2 cellular contexts compared by ENCODE assay signal in the genomic region with DNA sequence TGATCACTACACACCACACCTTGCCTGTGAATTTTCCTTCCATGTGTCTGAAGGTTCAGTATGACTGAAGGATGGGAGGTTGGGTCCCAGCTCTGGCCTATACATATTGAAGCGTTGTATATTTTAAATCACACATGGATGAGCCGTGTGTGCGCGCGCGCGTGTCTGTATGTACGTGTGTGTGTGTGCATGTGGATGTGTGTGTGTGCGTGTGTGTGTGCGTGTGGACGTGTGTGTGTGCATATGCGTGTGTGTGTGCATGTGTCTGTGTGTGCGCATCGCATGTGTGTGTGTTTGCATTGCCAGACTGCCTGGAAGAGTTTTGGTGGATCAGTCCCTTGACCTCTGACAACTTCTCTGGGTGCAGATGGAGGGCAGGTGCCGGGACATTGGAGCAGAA.
TF ChIP-seq lines count a peak whose summit lies in the region.

No MANE protein-coding gene starts in this region.

TF ChIP-seq in HEK293, 187 proteins besides CTCF, POLR2A, EP300 and RAD21:
- TF ChIP-seq ZNF423 (tag by site-specific recombination; IDR thresholded peaks at IDR 0.05) (no peak), WT1 (tag by site-specific recombination; IDR thresholded peaks at IDR 0.05) (no peak), HOXD13 (CRISPR knock-in tag; IDR thresholded peaks at IDR 0.05; ENCODE audit: borderline replicate concordance) (0 out of 2 replicates have a peak, but pooled peaks have one; percentile 22)
- TF ChIP-seq, protein P1, sequence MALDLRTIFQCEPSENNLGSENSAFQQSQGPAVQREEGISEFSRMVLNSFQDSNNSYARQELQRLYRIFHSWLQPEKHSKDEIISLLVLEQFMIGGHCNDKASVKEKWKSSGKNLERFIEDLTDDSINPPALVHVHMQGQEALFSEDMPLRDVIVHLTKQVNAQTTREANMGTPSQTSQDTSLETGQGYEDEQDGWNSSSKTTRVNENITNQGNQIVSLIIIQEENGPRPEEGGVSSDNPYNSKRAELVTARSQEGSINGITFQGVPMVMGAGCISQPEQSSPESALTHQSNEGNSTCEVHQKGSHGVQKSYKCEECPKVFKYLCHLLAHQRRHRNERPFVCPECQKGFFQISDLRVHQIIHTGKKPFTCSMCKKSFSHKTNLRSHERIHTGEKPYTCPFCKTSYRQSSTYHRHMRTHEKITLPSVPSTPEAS (tag by site-specific recombination; IDR thresholded peaks at IDR 0.05) = peak; percentile 99
- TF ChIP-seq, protein P2, sequence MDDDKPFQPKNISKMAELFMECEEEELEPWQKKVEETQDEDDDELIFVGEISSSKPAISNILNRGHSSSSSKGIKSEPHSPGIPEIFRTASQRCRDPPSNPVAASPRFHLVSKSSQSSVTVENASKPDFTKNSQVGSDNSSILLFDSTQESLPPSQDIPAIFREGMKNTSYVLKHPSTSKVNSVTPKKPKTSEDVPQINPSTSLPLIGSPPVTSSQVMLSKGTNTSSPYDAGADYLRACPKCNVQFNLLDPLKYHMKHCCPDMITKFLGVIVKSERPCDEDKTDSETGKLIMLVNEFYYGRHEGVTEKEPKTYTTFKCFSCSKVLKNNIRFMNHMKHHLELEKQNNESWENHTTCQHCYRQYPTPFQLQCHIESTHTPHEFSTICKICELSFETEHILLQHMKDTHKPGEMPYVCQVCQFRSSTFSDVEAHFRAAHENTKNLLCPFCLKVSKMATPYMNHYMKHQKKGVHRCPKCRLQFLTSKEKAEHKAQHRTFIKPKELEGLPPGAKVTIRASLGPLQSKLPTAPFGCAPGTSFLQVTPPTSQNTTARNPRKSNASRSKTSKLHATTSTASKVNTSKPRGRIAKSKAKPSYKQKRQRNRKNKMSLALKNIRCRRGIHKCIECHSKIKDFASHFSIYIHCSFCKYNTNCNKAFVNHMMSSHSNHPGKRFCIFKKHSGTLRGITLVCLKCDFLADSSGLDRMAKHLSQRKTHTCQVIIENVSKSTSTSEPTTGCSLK (tag by site-specific recombination; IDR thresholded peaks at IDR 0.05) = no peak

TF ChIP-seq in GM12878, 131 proteins besides CTCF, POLR2A, EP300 and RAD21:
- TF ChIP-seq, protein P3, sequence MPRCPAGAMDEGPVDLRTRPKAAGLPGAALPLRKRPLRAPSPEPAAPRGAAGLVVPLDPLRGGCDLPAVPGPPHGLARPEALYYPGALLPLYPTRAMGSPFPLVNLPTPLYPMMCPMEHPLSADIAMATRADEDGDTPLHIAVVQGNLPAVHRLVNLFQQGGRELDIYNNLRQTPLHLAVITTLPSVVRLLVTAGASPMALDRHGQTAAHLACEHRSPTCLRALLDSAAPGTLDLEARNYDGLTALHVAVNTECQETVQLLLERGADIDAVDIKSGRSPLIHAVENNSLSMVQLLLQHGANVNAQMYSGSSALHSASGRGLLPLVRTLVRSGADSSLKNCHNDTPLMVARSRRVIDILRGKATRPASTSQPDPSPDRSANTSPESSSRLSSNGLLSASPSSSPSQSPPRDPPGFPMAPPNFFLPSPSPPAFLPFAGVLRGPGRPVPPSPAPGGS (IDR thresholded peaks at IDR 0.05; ENCODE audit: borderline replicate concordance, insufficient read depth, low read depth, low read length, poor library complexity, severe bottlenecking) = peak; percentile 77
- TF ChIP-seq ZNF622 (IDR thresholded peaks at IDR 0.05) = no peak
